2 cellular contexts compared by ENCODE assay signal in genomic region chr22:24622596-24622995, GRCh38.
A peak's percentile ranks its signal among the peaks of the same experiment; 100 is the strongest.
TF ChIP-seq lines count a peak whose summit lies in the region.

No MANE protein-coding gene starts in this region.

TF ChIP-seq in SK-N-SH, 30 proteins besides CTCF, POLR2A, EP300 and RAD21:
- peak; percentile 56 for TF ChIP-seq GATA2 (CRISPR knock-in tag; IDR thresholded peaks at IDR 0.05)

TF ChIP-seq in K562, 482 proteins besides CTCF, POLR2A, EP300 and RAD21:
- TF ChIP-seq NFE2 (IDR thresholded peaks at IDR 0.05; ENCODE audit: low read depth) (peak; percentile 48; the same call in 1 of the 2 replicates), MAFG (tag; conservative IDR thresholded peaks at IDR 0.05) (0 out of 2 replicates have a peak, but pooled peaks have one; percentile 24), ZNF384 (IDR thresholded peaks at IDR 0.05; ENCODE audit: low read depth, low read length) (peak; percentile 76), DPF2 (IDR thresholded peaks at IDR 0.05) (0 out of 2 replicates have a peak, but pooled peaks have one; percentile 30), ZNF121 (CRISPR knock-in tag; conservative IDR thresholded peaks at IDR 0.05) (peak; percentile 4; the same call in 1 of the 2 replicates), SMARCE1 (IDR thresholded peaks at IDR 0.05) (peak; percentile 53; the same call in 1 of the 2 replicates)
